Comparison of ENCODE assay signal across 2 cellular contexts in genomic region chr11:94794287-94795168, GRCh38.
TF ChIP-seq lines count a peak whose summit lies in the region.

No MANE protein-coding gene starts in this region.

TF ChIP-seq in liver, 16 proteins besides CTCF, POLR2A, EP300 and RAD21:
- TF ChIP-seq TAF1 (conservative IDR thresholded peaks at IDR 0.05) (peak; percentile 47), FOXA2 (IDR thresholded peaks at IDR 0.05) (peak; percentile 6), YY1 (IDR thresholded peaks at IDR 0.05) (peak; percentile 51), HNF4G (IDR thresholded peaks at IDR 0.05) (peak; percentile 9), ATF3 (IDR thresholded peaks at IDR 0.05) (no peak), FOXA1 (IDR thresholded peaks at IDR 0.05) (no peak), HNF4A (conservative IDR thresholded peaks at IDR 0.05) (peak; percentile 68 to 70), ZBTB33 (IDR thresholded peaks at IDR 0.05) (no peak), JUND (IDR thresholded peaks at IDR 0.05) (peak; percentile 30 to 52), MAX (IDR thresholded peaks at IDR 0.05) (peak; percentile 22), EGR1 (IDR thresholded peaks at IDR 0.05; ENCODE audit: low read depth in 2 of 2) (no peak), GABPA (IDR thresholded peaks at IDR 0.05 in 1 of 2, conservative IDR thresholded peaks at IDR 0.05 in 1 of 2) (peak; percentile 47 to 58), REST (IDR thresholded peaks at IDR 0.05) (peak; percentile 77), RXRA (IDR thresholded peaks at IDR 0.05) (peak; percentile 82 to 83), NR2F2 (IDR thresholded peaks at IDR 0.05) (peak; percentile 89), SP1 (IDR thresholded peaks at IDR 0.05) (peak; percentile 90)

TF ChIP-seq in HepG2, 621 proteins besides CTCF, POLR2A, EP300 and RAD21 (continued from another document):
- TF ChIP-seq KAT7 (CRISPR knock-in tag; IDR thresholded peaks at IDR 0.05; ENCODE audit: borderline replicate concordance) (no peak), SRSF9 (IDR thresholded peaks at IDR 0.05; ENCODE audit: borderline replicate concordance, insufficient read depth, low read depth, low read length, poor library complexity, severe bottlenecking) (no peak), ZNF451 (CRISPR knock-in tag; IDR thresholded peaks at IDR 0.05) (no peak), ZBTB26 (CRISPR knock-in tag; IDR thresholded peaks at IDR 0.05; ENCODE audit: borderline replicate concordance) (no peak), RFXAP (CRISPR knock-in tag; IDR thresholded peaks at IDR 0.05; ENCODE audit: borderline replicate concordance) (no peak), KLF16 (CRISPR knock-in tag; IDR thresholded peaks at IDR 0.05) (no peak)
